ENCODE assay signal across 19 cellular contexts in genomic region chr5:108258001-108258400, GRCh38.
"Had no signal": no experiment of that assay in that cellular context is flagged by ENCODE, and none has a peak within 500 bp of the region (broad histone marks: within the 10 kb centered on the region; RNA-seq: fewer than 3 reads in every experiment).

No MANE protein-coding gene starts in this region.

- H3K4me3 ChIP-seq: lung, right atrium auricular region, skin epidermis, testis had no signal

- DNase-seq: activated CD4-positive, alpha-beta T cell treated with anti-CD3 and anti-CD28 coated beads for 48 hours; activated CD4-positive, CD25-positive, alpha-beta regulatory T cell; activated CD8-positive, alpha-beta T cell treated with anti-CD3 and anti-CD28 coated beads, Interleukin-2, amount 10 ng/mL, durations not matched to agents 7 days and 5 days; activated effector memory CD4-positive, alpha-beta T cell treated with anti-CD3 and anti-CD28 coated beads, Interleukin-2, amount 50 U/mL, for 16 hours; activated naive CD4-positive, alpha-beta T cell treated with anti-CD3 and anti-CD28 coated beads, Interleukin-2, amount 50 U/mL, for 16 hours; activated T-cell treated with anti-CD3 and anti-CD28 coated beads, Interleukin-2, amount 50 U/mL, for 24 hours; effector CD4-positive, alpha-beta T cell; foreskin keratinocyte; glutamatergic neuron; hippocampal formation; naive B cell; stimulated activated CD4-positive, alpha-beta T cell treated with anti-CD3 and anti-CD28 coated beads, Interleukin-4, amount 100 ng/mL, for 1 hour; testis had no signal

- ATAC-seq: activated CD8-positive, alpha-beta T cell treated with anti-CD3 and anti-CD28 coated beads, Interleukin-2, amount 10 ng/mL, durations not matched to agents 7 days and 5 days; esophagus mucosa; foreskin keratinocyte; left lobe of liver; stimulated activated effector memory CD8-positive, alpha-beta T cell treated with anti-CD3 and anti-CD28 coated beads, Interleukin-12 subunit alpha, Interleukin-12 subunit beta, amount 100 ng/mL, for 72 hours had no signal
